Comparison of ENCODE assay signal across 1 cellular context in the genomic region with DNA sequence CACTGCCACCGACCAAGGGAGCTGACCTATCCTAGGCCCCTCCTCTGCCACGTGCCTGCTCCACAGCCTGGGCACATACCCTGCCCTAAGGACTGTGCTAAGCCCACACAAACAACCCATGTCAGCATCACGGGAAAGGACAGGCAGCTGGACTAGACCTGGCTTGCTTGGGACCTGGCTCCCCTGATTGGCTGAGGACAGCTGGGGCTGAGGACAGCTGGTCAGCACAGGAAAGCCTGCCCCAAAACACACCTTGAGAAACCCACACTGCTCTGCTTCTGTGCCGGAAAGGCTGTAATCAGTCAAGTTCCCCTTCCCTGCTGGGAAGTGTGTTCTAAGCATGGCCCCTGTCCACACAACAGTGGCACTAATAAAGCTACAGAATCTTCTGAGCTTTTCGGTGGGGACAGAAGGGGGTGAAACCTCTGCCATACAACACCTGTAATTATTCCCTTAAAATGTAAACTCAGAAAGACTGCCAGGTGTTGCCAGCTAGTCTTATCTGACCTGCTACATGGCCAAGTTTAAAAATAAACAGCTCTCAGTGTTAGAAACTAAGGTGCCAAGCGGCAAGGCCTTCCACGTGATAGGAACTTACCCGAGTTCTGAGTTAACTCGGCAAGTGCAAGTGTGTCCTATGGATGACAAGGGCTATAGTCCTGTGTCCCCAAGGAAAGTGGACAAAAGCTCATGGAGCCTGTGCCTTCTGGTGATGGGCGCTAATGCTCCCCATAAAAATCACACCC.
TF ChIP-seq lines count a peak whose summit lies in the region.

No MANE protein-coding gene starts in this region.

TF ChIP-seq in H1, 55 proteins besides CTCF, POLR2A, EP300 and RAD21:
- no peak for TF ChIP-seq ZNF274 (IDR thresholded peaks at IDR 0.05; ENCODE audit: borderline replicate concordance, extremely low read depth, low read length)
- no peak for TF ChIP-seq CBX5 (IDR thresholded peaks at IDR 0.05; ENCODE audit: low read depth, low read length)
- no peak for TF ChIP-seq FOSL1 (IDR thresholded peaks at IDR 0.05; ENCODE audit: insufficient read depth, low read depth, low read length)
